In the genomic region with DNA sequence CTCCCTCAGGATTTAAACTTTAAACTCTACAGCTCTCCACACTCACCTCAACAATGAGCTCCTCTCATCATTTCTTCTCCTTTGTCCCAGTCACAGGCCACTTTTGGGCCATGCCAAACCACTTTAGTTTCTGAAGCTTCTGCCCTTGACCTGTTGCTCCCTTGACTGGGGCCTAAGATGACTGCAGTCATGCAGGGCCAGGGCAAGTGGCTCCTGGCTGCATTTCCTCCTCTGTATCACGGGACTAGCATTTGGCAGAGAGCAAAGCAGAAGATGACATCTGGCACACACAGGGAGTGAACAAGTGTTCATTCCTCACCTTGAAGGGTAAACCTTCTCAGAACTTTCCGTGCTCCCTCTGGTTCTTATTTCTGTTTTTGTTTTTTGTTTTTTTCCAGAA, we compare ENCODE assay signal across 16 cellular contexts.
DNase-seq lines count a peak whose midpoint lies in the region; ATAC-seq and TF ChIP-seq lines count a peak whose summit lies in the region.
"Had no signal": no experiment of that assay in that cellular context is flagged by ENCODE, and none has a peak within 500 bp of the region (broad histone marks: within the 10 kb centered on the region; RNA-seq: fewer than 3 reads in every experiment).

No MANE protein-coding gene starts in this region.

- no peak for TF ChIP-seq CTCF in HEK293 (tag by site-specific recombination; IDR thresholded peaks at IDR 0.05)
- TF ChIP-seq CTCF in dorsolateral prefrontal cortex (IDR thresholded peaks at IDR 0.05 in 54 of 56, conservative IDR thresholded peaks at IDR 0.05 in 2 of 56; ENCODE audit: low read depth in 1 of 56, partially characterized antibody in 56 of 56) = no peak
- TF ChIP-seq CTCF in progenitor cell of endocrine pancreas (IDR thresholded peaks at IDR 0.05; ENCODE audit: unreplicated experiment) = no peak

- DNase-seq in HEK293T (ENCODE audit: extremely low spot score) (peak; percentile 0), dorsolateral prefrontal cortex (no peak), left lobe of liver (ENCODE audit: low spot score) (no peak), AG20443 (ENCODE audit: low spot score) (no peak), islet precursor cell (no peak), progenitor cell of endocrine pancreas (ENCODE audit: low spot score, unreplicated experiment) (no peak)
- DNase-seq: CD8-positive, alpha-beta memory T cell; H7; Kasumi-1; NCI-H1417; NCI-H1930; NCI-H510A treated with DMSO at 0.1 percent for 48 hours; Peyer's patch; SHP77 treated with DMSO at 0.1 percent for 48 hours had no signal

- H3K36me3 ChIP-seq in HEK293 (ENCODE audit: control insufficient read depth in 2 of 2, insufficient read depth in 1 of 2, low read length in 2 of 2) = peaks cover 7 to 55% of the 10 kb centered on the region in 2 experiments

- no peak overlapping the region for H3K4me3 ChIP-seq in HEK293 (ENCODE audit: low read depth, low read length)
- no peak overlapping the region for H3K4me3 ChIP-seq in dorsolateral prefrontal cortex
- H3K4me3 ChIP-seq: Peyer's patch had no signal

- no peak overlapping the region for H3K27ac Mint-ChIP-seq in stimulated activated memory B cell treated with anti-CD40 and anti-IgM and Interleukin-4, amounts not matched to agents 10 μg/mL and 1 μg/mL and 100 μg/mL, for 72 hours
- no peak overlapping the region for H3K27ac Mint-ChIP-seq in progenitor cell of endocrine pancreas

- no peaks in the 10 kb centered on the region for H3K9me3 Mint-ChIP-seq in stimulated activated memory B cell treated with anti-CD40 and anti-IgM and Interleukin-4, amounts not matched to agents 10 μg/mL and 1 μg/mL and 100 μg/mL, for 72 hours
- H3K9me3 Mint-ChIP-seq in progenitor cell of endocrine pancreas (ENCODE audit: low read depth) = no peaks in the 10 kb centered on the region
- H3K9me3 Mint-ChIP-seq: CD8-positive, alpha-beta memory T cell had no signal

- H3K27me3 ChIP-seq in dorsolateral prefrontal cortex = no peaks in the 10 kb centered on the region
- H3K27me3 ChIP-seq: Peyer's patch had no signal

- H3K4me3 Mint-ChIP-seq in stimulated activated memory B cell treated with anti-CD40 and anti-IgM and Interleukin-4, amounts not matched to agents 10 μg/mL and 1 μg/mL and 100 μg/mL, for 72 hours = no peak overlapping the region
- no peak overlapping the region for H3K4me3 Mint-ChIP-seq in progenitor cell of endocrine pancreas (ENCODE audit: low read depth)
- H3K4me3 Mint-ChIP-seq: CD8-positive, alpha-beta memory T cell had no signal

- H3K9me3 ChIP-seq in HEK293 (ENCODE audit: control insufficient read depth, insufficient read depth, low read depth, low read length) = no peaks in the 10 kb centered on the region
- H3K9me3 ChIP-seq: Peyer's patch had no signal

- H3K36me3 Mint-ChIP-seq in stimulated activated memory B cell treated with anti-CD40 and anti-IgM and Interleukin-4, amounts not matched to agents 10 μg/mL and 1 μg/mL and 100 μg/mL, for 72 hours = peaks cover 75% of the 10 kb centered on the region
- peaks cover 8% of the 10 kb centered on the region for H3K36me3 Mint-ChIP-seq in progenitor cell of endocrine pancreas (ENCODE audit: insufficient read depth)

- H3K27me3 Mint-ChIP-seq in stimulated activated memory B cell treated with anti-CD40 and anti-IgM and Interleukin-4, amounts not matched to agents 10 μg/mL and 1 μg/mL and 100 μg/mL, for 72 hours = no peaks in the 10 kb centered on the region
- no peaks in the 10 kb centered on the region for H3K27me3 Mint-ChIP-seq in progenitor cell of endocrine pancreas
- H3K27me3 Mint-ChIP-seq: CD8-positive, alpha-beta memory T cell had no signal

- H3K27ac ChIP-seq in HEK293 (ENCODE audit: extremely low read depth, low read depth, low read length) = no peak overlapping the region
- peak overlapping the region; percentile 12 to 100 (median 96) for H3K27ac ChIP-seq in dorsolateral prefrontal cortex
- H3K27ac ChIP-seq: Peyer's patch had no signal

- intact Hi-C loops in dorsolateral prefrontal cortex (cut with DNase I) = loop anchor here in 1 of 2 donors (5.0 kb wide), 1 partner anchor 71 kb away; no protein-coding TSS in a partner anchor

- peaks cover 10% of the 10 kb centered on the region for H3K4me1 Mint-ChIP-seq in stimulated activated memory B cell treated with anti-CD40 and anti-IgM and Interleukin-4, amounts not matched to agents 10 μg/mL and 1 μg/mL and 100 μg/mL, for 72 hours
- H3K4me1 Mint-ChIP-seq in progenitor cell of endocrine pancreas (ENCODE audit: low read depth) = no peaks in the 10 kb centered on the region

- POLR2A ChIA-PET in HEK293 (lab: Yijun Ruan, JAX) = no interaction called here
- POLR2A ChIA-PET in HEK293T (lab: Yijun Ruan, JAX) = interaction anchor here (1.1 kb wide), 1 partner anchor 9 kb away, joined by 3 read pairs; no protein-coding TSS in a partner anchor

- CTCF ChIA-PET in HEK293 (lab: Yijun Ruan, JAX) (no interaction called here), HEK293T (lab: Yijun Ruan, JAX) (interaction anchor here (0.6 kb wide), 1 partner anchor 24 kb away, joined by 3 read pairs; no protein-coding TSS in a partner anchor)

- H3K4me1 ChIP-seq in HEK293 (ENCODE audit: control insufficient read depth, insufficient read depth, low read length) = no peaks in the 10 kb centered on the region
- H3K4me1 ChIP-seq: Peyer's patch had no signal

- peak; percentile 63 for ATAC-seq in left lobe of liver
- ATAC-seq in stimulated activated memory B cell treated with anti-CD40 and anti-IgM and Interleukin-4, amounts not matched to agents 10 μg/mL and 1 μg/mL and 100 μg/mL, for 72 hours = no peak

TF ChIP-seq in HEK293, 187 proteins besides CTCF, POLR2A, EP300 and RAD21 (continues in another document):
- TF ChIP-seq SCRT2 (tag by site-specific recombination; IDR thresholded peaks at IDR 0.05) (peak; percentile 72), KLF7 (tag by site-specific recombination; IDR thresholded peaks at IDR 0.05; ENCODE audit: borderline replicate concordance) (no peak)
- TF ChIP-seq, protein P1, sequence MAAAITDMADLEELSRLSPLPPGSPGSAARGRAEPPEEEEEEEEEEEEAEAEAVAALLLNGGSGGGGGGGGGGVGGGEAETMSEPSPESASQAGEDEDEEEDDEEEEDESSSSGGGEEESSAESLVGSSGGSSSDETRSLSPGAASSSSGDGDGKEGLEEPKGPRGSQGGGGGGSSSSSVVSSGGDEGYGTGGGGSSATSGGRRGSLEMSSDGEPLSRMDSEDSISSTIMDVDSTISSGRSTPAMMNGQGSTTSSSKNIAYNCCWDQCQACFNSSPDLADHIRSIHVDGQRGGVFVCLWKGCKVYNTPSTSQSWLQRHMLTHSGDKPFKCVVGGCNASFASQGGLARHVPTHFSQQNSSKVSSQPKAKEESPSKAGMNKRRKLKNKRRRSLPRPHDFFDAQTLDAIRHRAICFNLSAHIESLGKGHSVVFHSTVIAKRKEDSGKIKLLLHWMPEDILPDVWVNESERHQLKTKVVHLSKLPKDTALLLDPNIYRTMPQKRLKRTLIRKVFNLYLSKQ (tag by site-specific recombination; IDR thresholded peaks at IDR 0.05; ENCODE audit: borderline replicate concordance) = no peak

TF ChIP-seq in HEK293T, 16 proteins besides CTCF, POLR2A, EP300 and RAD21:
- TF ChIP-seq ELF4 (IDR thresholded peaks at IDR 0.05) (no peak), FOXM1 (IDR thresholded peaks at IDR 0.05; ENCODE audit: borderline replicate concordance) (no peak), HDGF (IDR thresholded peaks at IDR 0.05; ENCODE audit: borderline replicate concordance) (no peak), SUZ12 (IDR thresholded peaks at IDR 0.05) (no peak), ARNT (IDR thresholded peaks at IDR 0.05) (no peak), BHLHE40 (IDR thresholded peaks at IDR 0.05; ENCODE audit: borderline replicate concordance) (no peak), FOXK2 (IDR thresholded peaks at IDR 0.05) (no peak), LEF1 (IDR thresholded peaks at IDR 0.05; ENCODE audit: borderline replicate concordance) (no peak), L3MBTL2 (conservative IDR thresholded peaks at IDR 0.05) (no peak), CTBP1 (IDR thresholded peaks at IDR 0.05; ENCODE audit: borderline replicate concordance) (no peak), SP1 (IDR thresholded peaks at IDR 0.05) (no peak), TARDBP (IDR thresholded peaks at IDR 0.05) (no peak), NFRKB (IDR thresholded peaks at IDR 0.05) (no peak), FOXA1 (IDR thresholded peaks at IDR 0.05) (no peak), ZNF384 (IDR thresholded peaks at IDR 0.05) (no peak)
- TF ChIP-seq, protein P2, sequence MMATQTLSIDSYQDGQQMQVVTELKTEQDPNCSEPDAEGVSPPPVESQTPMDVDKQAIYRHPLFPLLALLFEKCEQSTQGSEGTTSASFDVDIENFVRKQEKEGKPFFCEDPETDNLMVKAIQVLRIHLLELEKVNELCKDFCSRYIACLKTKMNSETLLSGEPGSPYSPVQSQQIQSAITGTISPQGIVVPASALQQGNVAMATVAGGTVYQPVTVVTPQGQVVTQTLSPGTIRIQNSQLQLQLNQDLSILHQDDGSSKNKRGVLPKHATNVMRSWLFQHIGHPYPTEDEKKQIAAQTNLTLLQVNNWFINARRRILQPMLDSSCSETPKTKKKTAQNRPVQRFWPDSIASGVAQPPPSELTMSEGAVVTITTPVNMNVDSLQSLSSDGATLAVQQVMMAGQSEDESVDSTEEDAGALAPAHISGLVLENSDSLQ (IDR thresholded peaks at IDR 0.05) = no peak
